16 cellular contexts compared by ENCODE assay signal in genomic region chr11:67307545-67308001, GRCh38.
"Had no signal": no experiment of that assay in that cellular context is flagged by ENCODE, and none has a peak within 500 bp of the region (broad histone marks: within the 10 kb centered on the region; RNA-seq: fewer than 3 reads in every experiment).

No MANE protein-coding gene starts in this region.

- H3K27me3 ChIP-seq: cardiac muscle cell, esophagus muscularis mucosa, sigmoid colon, thyroid gland, uterus had no signal

- H3K9me3 ChIP-seq: esophagus muscularis mucosa, left ventricle myocardium inferior, sigmoid colon, thyroid gland, uterus had no signal

- H3K27ac Mint-ChIP-seq: activated naive CD4-positive, alpha-beta T cell treated with anti-CD3 and anti-CD28 coated beads, Interleukin-2, amount 50 U/mL, for 72 hours; natural killer cell; progenitor cell of endocrine pancreas had no signal

- H3K9me3 Mint-ChIP-seq: activated naive CD4-positive, alpha-beta T cell treated with anti-CD3 and anti-CD28 coated beads, Interleukin-2, amount 50 U/mL, for 72 hours; activated T-cell treated with anti-CD3 and anti-CD28 coated beads, Interleukin-2, amount 50 U/mL, for 4 hours; natural killer cell had no signal

- H3K4me3 Mint-ChIP-seq: activated T-cell treated with anti-CD3 and anti-CD28 coated beads, Interleukin-2, amount 50 U/mL, for 4 hours; natural killer cell had no signal

- H3K36me3 ChIP-seq: cardiac muscle cell, uterus had no signal

- H3K27ac ChIP-seq: cardiac muscle cell, esophagus muscularis mucosa, left ventricle myocardium inferior, sigmoid colon, thyroid gland, uterus had no signal

- H3K4me1 ChIP-seq: uterus had no signal

- ATAC-seq: activated naive CD4-positive, alpha-beta T cell treated with anti-CD3 and anti-CD28 coated beads, Interleukin-2, amount 50 U/mL, for 72 hours; activated T-cell treated with anti-CD3 and anti-CD28 coated beads, Interleukin-2, amount 50 U/mL, for 4 hours; natural killer cell had no signal

- H3K27me3 Mint-ChIP-seq: progenitor cell of endocrine pancreas had no signal

- H3K4me3 ChIP-seq: cardiac muscle cell, esophagus muscularis mucosa, left ventricle myocardium inferior, sigmoid colon, thyroid gland, uterus had no signal

- DNase-seq: activated CD4-positive, alpha-beta T cell treated with anti-CD3 and anti-CD28 coated beads for 1 hour; activated CD4-positive, alpha-beta T cell treated with anti-CD3 and anti-CD28 coated beads, Interleukin-2, amount 50 U/mL, for 4 hours; activated gamma-delta T cell; activated T-cell treated with anti-CD3 and anti-CD28 coated beads, Interleukin-2, amount 50 U/mL, for 4 hours; left ventricle myocardium inferior; mesenchymal stem cell; natural killer cell; nucleus accumbens; stimulated activated CD4-positive, alpha-beta T cell treated with anti-CD3 and anti-CD28 coated beads, Interleukin-1b, Interleukin-23, amount 100 ng/mL, for 48 hours; thyroid gland; uterus had no signal

- H3K36me3 Mint-ChIP-seq: activated naive CD4-positive, alpha-beta T cell treated with anti-CD3 and anti-CD28 coated beads, Interleukin-2, amount 50 U/mL, for 72 hours; natural killer cell had no signal
